8 cellular contexts compared by ENCODE assay signal in genomic region chr3:46378426-46378942, GRCh38. TPM values are rescaled to one million over a fixed set of nuclear protein-coding genes. Genes with fewer than 3 reads are reported as not detected.
DNase-seq lines count a peak whose midpoint lies in the region; ATAC-seq and TF ChIP-seq lines count a peak whose summit lies in the region.

No MANE protein-coding gene starts in this region.

- no peaks in the 10 kb centered on the region for H3K9me3 ChIP-seq in left lung

- H3K36me3 ChIP-seq in left lung = no peaks in the 10 kb centered on the region

- CTCF ChIA-PET in Calu3 (lab: Charles Lee) = interaction anchor here (0.7 to 1.4 kb wide), 12 partner anchors 9 to 615 kb away, joined by 3 to 7 read pairs (median 4); partner anchors contain the start of genes CCR1, CCR5AS and CCRL2

- no peak overlapping the region for H3K27ac ChIP-seq in left lung

- peaks cover 2% of the 10 kb centered on the region for H3K4me1 Mint-ChIP-seq in Calu3 (ENCODE audit: low read depth, unreplicated experiment)
- peaks cover 59% of the 10 kb centered on the region for H3K4me1 Mint-ChIP-seq in central memory CD8-positive, alpha-beta T cell

- H3K4me3 Mint-ChIP-seq in Calu3 (ENCODE audit: low read depth, unreplicated experiment) = no peak overlapping the region
- no peak overlapping the region for H3K4me3 Mint-ChIP-seq in central memory CD8-positive, alpha-beta T cell

- ATAC-seq in central memory CD8-positive, alpha-beta T cell (replicated peaks; ENCODE audit: extremely low read depth, poor library complexity, severe bottlenecking) = no peak
- ATAC-seq in left lung = peak; percentile 80
- ATAC-seq in HG03097 (IDR thresholded peaks at IDR 0.05; ENCODE audit: low FRiP score, unreplicated experiment) = no peak

- intact Hi-C loops in Calu3 (cut with micrococcal nuclease; ENCODE audit: unreplicated experiment) (loop anchor here (10.0 kb wide), 1 partner anchor 104 kb away; no protein-coding TSS in a partner anchor), left lung (cut with DNase I) (loop anchor here in 1 of 2 donors (10.0 kb wide), 1 partner anchor 294 kb away; no protein-coding TSS in a partner anchor)

- H3K36me3 Mint-ChIP-seq in Calu3 (ENCODE audit: insufficient read depth, unreplicated experiment) = no peaks in the 10 kb centered on the region
- H3K36me3 Mint-ChIP-seq in central memory CD8-positive, alpha-beta T cell (ENCODE audit: insufficient read depth) = peaks cover 27% of the 10 kb centered on the region

- no peaks in the 10 kb centered on the region for H3K9me3 Mint-ChIP-seq in Calu3 (ENCODE audit: low read depth, unreplicated experiment)
- H3K9me3 Mint-ChIP-seq in central memory CD8-positive, alpha-beta T cell = no peaks in the 10 kb centered on the region

- no peaks in the 10 kb centered on the region for H3K27me3 ChIP-seq in left lung

- H3K4me3 ChIP-seq in left lung = no peak overlapping the region

- peaks cover 18 to 51% of the 10 kb centered on the region in 2 donors for H3K4me1 ChIP-seq in left lung

- TF ChIP-seq CTCF in Calu3 (IDR thresholded peaks at IDR 0.05; ENCODE audit: unreplicated experiment) = peak; percentile 50
- peak; percentile 68 to 71 for TF ChIP-seq CTCF in left lung (IDR thresholded peaks at IDR 0.05)

- BruUV-seq in Calu3 (replicated peaks; lab: Mats Ljungman, UMichigan) = no TSS peak

- peaks cover 43% of the 10 kb centered on the region for H3K27me3 Mint-ChIP-seq in Calu3 (ENCODE audit: unreplicated experiment)
- H3K27me3 Mint-ChIP-seq in central memory CD8-positive, alpha-beta T cell = no peaks in the 10 kb centered on the region

- DNase-seq in Calu3 (peak; percentile 76), LHCN-M2 (ENCODE audit: low read depth) (peak; percentile 49), left lung (peak; percentile 75 to 93)
- DNase-seq in activated CD4-positive, CD25-positive, alpha-beta regulatory T cell treated with anti-CD3 and anti-CD28 coated beads, Interleukin-2, amount 50 U/mL, for 16 hours (ENCODE audit: low read depth, low spot score) = peak; percentile 46
- peak; percentile 35 to 52 for DNase-seq in central memory CD8-positive, alpha-beta T cell (ENCODE audit: low spot score in 2 of 2)
- DNase-seq in stimulated activated CD8-positive, alpha-beta memory T cell treated with anti-CD3 and anti-CD28 coated beads, Interleukin-12 subunit alpha, Interleukin-12 subunit beta, amount 100 ng/mL, for 1 hour (ENCODE audit: low read depth) = peak; percentile 46
- DNase-seq in NK-92 treated with Interleukin-12 subunit alpha and Interleukin-12 subunit beta, amount 100 ng/mL, for 24 hours (lab: John Stamatoyannopoulos, UW) = no peak

- H3K27ac Mint-ChIP-seq in Calu3 (ENCODE audit: unreplicated experiment) = no peak overlapping the region
- peak overlapping the region; percentile 24 for H3K27ac Mint-ChIP-seq in central memory CD8-positive, alpha-beta T cell (ENCODE audit: low read depth)

RNA-seq across cellular contexts. Expression of gene CCR5, which starts 7.7 kb away (rescaled TPM):
- total RNA-seq in Calu3 (2022) = not detected in 2 replicates
- not detected in 2 replicates for total RNA-seq in LHCN-M2 (2014; rRNA removed)
- not detected for polyA plus RNA-seq in LHCN-M2 (2012)
- 10 to 100 TPM in 1 of 2 donors, 1 to 10 TPM in 1; 2.9 to 13.8 TPM for total RNA-seq in left lung

RNA-seq across cellular contexts. Expression of gene CCR2, which starts 24.6 kb away (rescaled TPM):
- total RNA-seq in Calu3 (2022) (not detected in 2 replicates), LHCN-M2 (2014; rRNA removed) (not detected in 2 replicates), left lung (10 to 100 TPM; 11.5 to 27.0 TPM)
- polyA plus RNA-seq in LHCN-M2 (2012) = not detected

RNA-seq across cellular contexts. Expression of gene CCRL2, which starts 28.6 kb away (rescaled TPM):
- total RNA-seq in Calu3 (2022) (0.54 TPM in 1 of 2 replicates, not detected in the other), LHCN-M2 (2014; rRNA removed) (5.3 and 5.4 TPM in 2 replicates), left lung (10 to 100 TPM; 18.9 to 37.1 TPM)
- polyA plus RNA-seq in LHCN-M2 (2012) = 1.6 TPM

Comparison
In these comparisons a context has a peak if more than half of its experiments do, and no peak if none do; other contexts are left out.
1. RNA of gene CCR2, which starts 24.6 kb away (total RNA-seq): 11.5 to 27.0 TPM in left lung; not detected in Calu3 and not detected in LHCN-M2; every median in the first group is over 10 times any median in the second.